In genomic region chr7:158849553-158850389, GRCh38 we compare ENCODE assay signal across 20 cellular contexts. TPM values are rescaled to one million over a fixed set of nuclear protein-coding genes. Genes with fewer than 3 reads are reported as not detected.
DNase-seq lines count a peak whose midpoint lies in the region; ATAC-seq and TF ChIP-seq lines count a peak whose summit lies in the region.
"Had no signal": no experiment of that assay in that cellular context is flagged by ENCODE, and none has a peak within 500 bp of the region (broad histone marks: within the 10 kb centered on the region; RNA-seq: fewer than 3 reads in every experiment).

No MANE protein-coding gene starts in this region.

- no peaks in the 10 kb centered on the region for H3K36me3 Mint-ChIP-seq in activated naive CD8-positive, alpha-beta T cell treated with anti-CD3 and anti-CD28 coated beads, Interleukin-2, amount 50 U/mL, for 24 hours (ENCODE audit: low read depth)
- H3K36me3 Mint-ChIP-seq in neural progenitor cell: no peaks in the 10 kb centered on the region
- peaks cover 1% of the 10 kb centered on the region for H3K36me3 Mint-ChIP-seq in activated CD4-positive, alpha-beta T cell treated with anti-CD3 and anti-CD28 coated beads, Interleukin-2, amount 10 ng/mL, durations not matched to agents 24 days and 14 days (ENCODE audit: low read depth)

- peaks cover 40% of the 10 kb centered on the region for H3K4me1 Mint-ChIP-seq in activated naive CD8-positive, alpha-beta T cell treated with anti-CD3 and anti-CD28 coated beads, Interleukin-2, amount 50 U/mL, for 24 hours
- peaks cover 5% of the 10 kb centered on the region for H3K4me1 Mint-ChIP-seq in neural progenitor cell
- peaks cover 14% of the 10 kb centered on the region for H3K4me1 Mint-ChIP-seq in activated CD4-positive, alpha-beta T cell treated with anti-CD3 and anti-CD28 coated beads, Interleukin-2, amount 10 ng/mL, durations not matched to agents 24 days and 14 days

- H3K4me2 ChIP-seq in neural progenitor cell: no peak overlapping the region
- H3K4me2 ChIP-seq: BLaER1 had no signal

- no peaks in the 10 kb centered on the region for H4K20me1 ChIP-seq in neural progenitor cell (ENCODE audit: low read depth)
- H4K20me1 ChIP-seq: BLaER1 had no signal

- no peaks in the 10 kb centered on the region for H3K27me3 ChIP-seq in neural progenitor cell
- H3K27me3 ChIP-seq: BLaER1, gastrocnemius medialis, left lung, ovary had no signal

- no peak overlapping the region for H3K27ac ChIP-seq in neural progenitor cell
- H3K27ac ChIP-seq: BLaER1, gastrocnemius medialis, left lung, ovary had no signal

- H3K27me3 Mint-ChIP-seq in activated naive CD8-positive, alpha-beta T cell treated with anti-CD3 and anti-CD28 coated beads, Interleukin-2, amount 50 U/mL, for 24 hours: no peaks in the 10 kb centered on the region
- peaks cover 4% of the 10 kb centered on the region for H3K27me3 Mint-ChIP-seq in neural progenitor cell (ENCODE audit: insufficient read depth, low read depth)
- no peaks in the 10 kb centered on the region for H3K27me3 Mint-ChIP-seq in activated CD4-positive, alpha-beta T cell treated with anti-CD3 and anti-CD28 coated beads, Interleukin-2, amount 10 ng/mL, durations not matched to agents 24 days and 14 days

- ATAC-seq in activated naive CD8-positive, alpha-beta T cell treated with anti-CD3 and anti-CD28 coated beads, Interleukin-2, amount 50 U/mL, for 24 hours: no peak
- ATAC-seq in sciatic nerve (no peak), GM21515 (IDR thresholded peaks at IDR 0.05; ENCODE audit: unreplicated experiment) (no peak)
- ATAC-seq: gastrocnemius medialis, left lung had no signal

- no peak overlapping the region for H3K9ac ChIP-seq in neural progenitor cell
- H3K9ac ChIP-seq: BLaER1 had no signal

- DNase-seq in NCI-H146 (lab: John Stamatoyannopoulos, UW): peak; percentile 47
- DNase-seq in NCI-H146 treated with DMSO at 0.1 percent for 48 hours (lab: John Stamatoyannopoulos, UW; ENCODE audit: unreplicated experiment): no peak
- peak; percentile 95 for DNase-seq in DMS53 treated with DMSO at 0.1 percent for 48 hours (lab: John Stamatoyannopoulos, UW; ENCODE audit: unreplicated experiment)
- DNase-seq in activated naive CD8-positive, alpha-beta T cell treated with anti-CD3 and anti-CD28 coated beads, Interleukin-2, amount 50 U/mL, for 24 hours: no peak
- no peak for DNase-seq in neural progenitor cell (ENCODE audit: low spot score)
- DNase-seq in activated CD4-positive, alpha-beta T cell treated with anti-CD3 and anti-CD28 coated beads, Interleukin-2, amount 10 ng/mL, durations not matched to agents 24 days and 14 days: no peak
- DNase-seq in sciatic nerve (ENCODE audit: low spot score): no peak
- DNase-seq: 8988T; activated CD8-positive, alpha-beta memory T cell treated with anti-CD3 and anti-CD28 coated beads, Interleukin-2, amount 50 U/mL, for 4 hours; DMS 273 treated with DMSO at 0.1 percent for 48 hours; gastrocnemius medialis; left lung; NCI-H1092; ovary; stimulated activated CD4-positive, alpha-beta T cell treated with anti-CD3 and anti-CD28 coated beads, Interleukin-4, amount 100 ng/mL, for 4 hours; stimulated activated CD8-positive, alpha-beta memory T cell treated with anti-CD3 and anti-CD28 coated beads, Interleukin-4, amount 100 ng/mL, for 48 hours; T1000 had no signal

- no peaks in the 10 kb centered on the region for H3K4me1 ChIP-seq in neural progenitor cell
- H3K4me1 ChIP-seq: BLaER1, left lung had no signal

- no peaks in the 10 kb centered on the region for H3F3A ChIP-seq in neural progenitor cell (ENCODE audit: low read depth)

- H3K9me3 ChIP-seq in neural progenitor cell (ENCODE audit: low read depth): peaks cover 23% of the 10 kb centered on the region
- H3K9me3 ChIP-seq: gastrocnemius medialis, left lung, ovary had no signal

- no peak overlapping the region for H3K4me3 Mint-ChIP-seq in activated naive CD8-positive, alpha-beta T cell treated with anti-CD3 and anti-CD28 coated beads, Interleukin-2, amount 50 U/mL, for 24 hours
- H3K4me3 Mint-ChIP-seq in neural progenitor cell: no peak overlapping the region
- no peak overlapping the region for H3K4me3 Mint-ChIP-seq in activated CD4-positive, alpha-beta T cell treated with anti-CD3 and anti-CD28 coated beads, Interleukin-2, amount 10 ng/mL, durations not matched to agents 24 days and 14 days

- intact Hi-C loops in activated CD4-positive, alpha-beta T cell treated with anti-CD3 and anti-CD28 coated beads, Interleukin-2, amount 10 ng/mL, durations not matched to agents 24 days and 14 days (cut with micrococcal nuclease): no loop called here
- intact Hi-C loops in sciatic nerve (cut with DNase I): no loop called here

- H3K27ac Mint-ChIP-seq in activated naive CD8-positive, alpha-beta T cell treated with anti-CD3 and anti-CD28 coated beads, Interleukin-2, amount 50 U/mL, for 24 hours: peak overlapping the region; percentile 41
- H3K27ac Mint-ChIP-seq in neural progenitor cell: no peak overlapping the region
- no peak overlapping the region for H3K27ac Mint-ChIP-seq in activated CD4-positive, alpha-beta T cell treated with anti-CD3 and anti-CD28 coated beads, Interleukin-2, amount 10 ng/mL, durations not matched to agents 24 days and 14 days

- peak overlapping the region; percentile 34 for H2AFZ ChIP-seq in neural progenitor cell (replicated peaks)

- H3K79me2 ChIP-seq in neural progenitor cell (ENCODE audit: low read depth): no peaks in the 10 kb centered on the region

- no peaks in the 10 kb centered on the region for H3K36me3 ChIP-seq in neural progenitor cell
- H3K36me3 ChIP-seq: gastrocnemius medialis, left lung, ovary had no signal

- peaks cover 3% of the 10 kb centered on the region for H3K9me3 Mint-ChIP-seq in activated naive CD8-positive, alpha-beta T cell treated with anti-CD3 and anti-CD28 coated beads, Interleukin-2, amount 50 U/mL, for 24 hours
- H3K9me3 Mint-ChIP-seq in neural progenitor cell: peaks cover 14% of the 10 kb centered on the region
- no peaks in the 10 kb centered on the region for H3K9me3 Mint-ChIP-seq in activated CD4-positive, alpha-beta T cell treated with anti-CD3 and anti-CD28 coated beads, Interleukin-2, amount 10 ng/mL, durations not matched to agents 24 days and 14 days

- TF ChIP-seq CTCF in neural progenitor cell (IDR thresholded peaks at IDR 0.05): no peak

- no peak overlapping the region for H3K4me3 ChIP-seq in neural progenitor cell
- H3K4me3 ChIP-seq: BLaER1, gastrocnemius medialis, left lung, ovary, skin epidermis had no signal

RNA-seq across cellular contexts. Expression of gene DYNC2I1, which starts 6.6 kb away (rescaled TPM):
- total RNA-seq in neural progenitor cell (ENCODE audit: low replicate concordance) (12.9 and 15.8 TPM in 2 replicates), sciatic nerve (29.6 TPM)
- 13.6 and 13.9 TPM in 2 replicates for total RNA-seq in activated CD4-positive, alpha-beta T cell treated with anti-CD3 and anti-CD28 coated beads, Interleukin-2, amount 10 ng/mL, durations not matched to agents 24 days and 14 days

RNA-seq across cellular contexts. Expression of gene ESYT2, which starts 20.5 kb away (rescaled TPM):
- total RNA-seq in neural progenitor cell (ENCODE audit: low replicate concordance) (33.4 and 39.3 TPM in 2 replicates), sciatic nerve (103 TPM)
- total RNA-seq in activated CD4-positive, alpha-beta T cell treated with anti-CD3 and anti-CD28 coated beads, Interleukin-2, amount 10 ng/mL, durations not matched to agents 24 days and 14 days: 60.3 and 61.3 TPM in 2 replicates

Comparison
In these comparisons a context has a peak if more than half of its experiments do, and no peak if none do; other contexts are left out.
1. DNase-seq: peak in NCI-H146 (single experiment) and DMS53 treated with DMSO at 0.1 percent for 48 hours (single experiment); none in NCI-H146 treated with DMSO at 0.1 percent for 48 hours (single experiment), activated naive CD8-positive, alpha-beta T cell treated with anti-CD3 and anti-CD28 coated beads, Interleukin-2, amount 50 U/mL, for 24 hours (single experiment), neural progenitor cell (single experiment), activated CD4-positive, alpha-beta T cell treated with anti-CD3 and anti-CD28 coated beads, Interleukin-2, amount 10 ng/mL, durations not matched to agents 24 days and 14 days (single experiment) and sciatic nerve (single experiment).